ENCODE assay signal across 12 cellular contexts in genomic region chr13:26476744-26477129, GRCh38.
DNase-seq lines count a peak whose midpoint lies in the region; ATAC-seq and TF ChIP-seq lines count a peak whose summit lies in the region.
"Had no signal": no experiment of that assay in that cellular context is flagged by ENCODE, and none has a peak within 500 bp of the region (broad histone marks: within the 10 kb centered on the region; RNA-seq: fewer than 3 reads in every experiment).

No MANE protein-coding gene starts in this region.

- WGBS in endodermal cell (ENCODE audit: insufficient coverage in 1 of 2, insufficient read length in 1 of 2), 2 experiments, result 55 to 60% methylated on average over 2 of the region's 3 CpGs

- peaks cover 11% of the 10 kb centered on the region for H3K4me1 Mint-ChIP-seq in activated naive CD8-positive, alpha-beta T cell (ENCODE audit: low read depth)
- H3K4me1 Mint-ChIP-seq in activated naive CD8-positive, alpha-beta T cell treated with anti-CD3 and anti-CD28 coated beads for 36 hours, result peaks cover 3% of the 10 kb centered on the region
- H3K4me1 Mint-ChIP-seq in endodermal cell, result peaks cover 8% of the 10 kb centered on the region
- H3K4me1 Mint-ChIP-seq: central memory CD8-positive, alpha-beta T cell had no signal

- H3K4me3 Mint-ChIP-seq in activated naive CD8-positive, alpha-beta T cell, result peak overlapping the region; percentile 63
- no peak overlapping the region for H3K4me3 Mint-ChIP-seq in activated naive CD8-positive, alpha-beta T cell treated with anti-CD3 and anti-CD28 coated beads for 36 hours
- peak overlapping the region; percentile 53 for H3K4me3 Mint-ChIP-seq in endodermal cell
- H3K4me3 Mint-ChIP-seq: central memory CD8-positive, alpha-beta T cell had no signal

- no peak for DNase-seq in activated naive CD8-positive, alpha-beta T cell treated with anti-CD3 and anti-CD28 coated beads for 36 hours
- DNase-seq in endodermal cell, result no peak
- no peak for DNase-seq in tibial artery
- DNase-seq in NCI-H2081 treated with DMSO at 0.1 percent for 48 hours (lab: John Stamatoyannopoulos, UW), result no peak
- DNase-seq in NCI-H1436 (lab: John Stamatoyannopoulos, UW), result no peak
- DNase-seq: GF-D8; NCI-H1694 treated with DMSO at 0.1 percent for 48 hours; stimulated activated naive CD4-positive, alpha-beta T cell had no signal

- H3K27me3 ChIP-seq in endodermal cell (ENCODE audit: control insufficient read depth, insufficient read depth, low read length, poor library complexity, severe bottlenecking), result no peaks in the 10 kb centered on the region
- H3K27me3 ChIP-seq in muscle layer of duodenum (ENCODE audit: low read depth, low read length), result no peaks in the 10 kb centered on the region
- no peaks in the 10 kb centered on the region for H3K27me3 ChIP-seq in tibial artery

- H3K9ac ChIP-seq in endodermal cell (ENCODE audit: extremely low read depth, low read length, poor library complexity, severe bottlenecking), result no peak overlapping the region

- ATAC-seq in HG03457 (IDR thresholded peaks at IDR 0.05; ENCODE audit: unreplicated experiment), result no peak

- no peaks in the 10 kb centered on the region for H3K9me3 Mint-ChIP-seq in activated naive CD8-positive, alpha-beta T cell (ENCODE audit: low read depth)
- H3K9me3 Mint-ChIP-seq in activated naive CD8-positive, alpha-beta T cell treated with anti-CD3 and anti-CD28 coated beads for 36 hours, result no peaks in the 10 kb centered on the region
- H3K9me3 Mint-ChIP-seq in endodermal cell, result no peaks in the 10 kb centered on the region
- H3K9me3 Mint-ChIP-seq: central memory CD8-positive, alpha-beta T cell had no signal

- H3K36me3 ChIP-seq in endodermal cell (ENCODE audit: control insufficient read depth, insufficient read depth, low read length) (no peaks in the 10 kb centered on the region), muscle layer of duodenum (ENCODE audit: control insufficient read depth in 1 of 2, insufficient read depth in 2 of 2, low read length in 2 of 2) (no peaks in the 10 kb centered on the region), tibial artery (no peaks in the 10 kb centered on the region)

- H3K9me3 ChIP-seq in endodermal cell (ENCODE audit: control insufficient read depth, low read length) (no peaks in the 10 kb centered on the region), muscle layer of duodenum (ENCODE audit: control insufficient read depth in 1 of 2, low read length in 2 of 2) (no peaks in the 10 kb centered on the region), tibial artery (no peaks in the 10 kb centered on the region)

- intact Hi-C loops in tibial artery (cut with DNase I; ENCODE audit: low total_unique reads), result no loop called here

- no peaks in the 10 kb centered on the region for H3K36me3 Mint-ChIP-seq in activated naive CD8-positive, alpha-beta T cell
- H3K36me3 Mint-ChIP-seq in activated naive CD8-positive, alpha-beta T cell treated with anti-CD3 and anti-CD28 coated beads for 36 hours, result no peaks in the 10 kb centered on the region
- no peaks in the 10 kb centered on the region for H3K36me3 Mint-ChIP-seq in endodermal cell (ENCODE audit: low read depth)

- peak overlapping the region; percentile 61 for H3K4me3 ChIP-seq in endodermal cell (ENCODE audit: low read length)
- peak overlapping the region; percentile 41 to 45 for H3K4me3 ChIP-seq in muscle layer of duodenum (ENCODE audit: low read depth in 1 of 2, low read length in 2 of 2)
- peak overlapping the region; percentile 40 to 52 for H3K4me3 ChIP-seq in tibial artery

- TF ChIP-seq CTCF in endodermal cell (conservative IDR thresholded peaks at IDR 0.05) (no peak), tibial artery (IDR thresholded peaks at IDR 0.05) (no peak)

- peak overlapping the region; percentile 28 for H3K27ac Mint-ChIP-seq in activated naive CD8-positive, alpha-beta T cell
- H3K27ac Mint-ChIP-seq in activated naive CD8-positive, alpha-beta T cell treated with anti-CD3 and anti-CD28 coated beads for 36 hours, result no peak overlapping the region
- peak overlapping the region; percentile 57 for H3K27ac Mint-ChIP-seq in endodermal cell

- H3K27ac ChIP-seq in endodermal cell (ENCODE audit: low read depth, low read length) (no peak overlapping the region), muscle layer of duodenum (ENCODE audit: low read length) (peak overlapping the region; percentile 72), tibial artery (peak overlapping the region; percentile 74 to 75)

- peaks cover 4% of the 10 kb centered on the region for H3K4me1 ChIP-seq in endodermal cell (ENCODE audit: control insufficient read depth, insufficient read depth, low read length)
- peaks cover 0 to 16% of the 10 kb centered on the region in 2 donors for H3K4me1 ChIP-seq in muscle layer of duodenum (ENCODE audit: control insufficient read depth in 1 of 2, insufficient read depth in 2 of 2, low read length in 2 of 2)
- peaks cover 0 to 10% (median 5%) of the 10 kb centered on the region in 4 donors for H3K4me1 ChIP-seq in tibial artery

- H3K27me3 Mint-ChIP-seq in activated naive CD8-positive, alpha-beta T cell, result no peaks in the 10 kb centered on the region
- H3K27me3 Mint-ChIP-seq in activated naive CD8-positive, alpha-beta T cell treated with anti-CD3 and anti-CD28 coated beads for 36 hours, result no peaks in the 10 kb centered on the region
- H3K27me3 Mint-ChIP-seq in endodermal cell (ENCODE audit: insufficient read depth), result no peaks in the 10 kb centered on the region
- H3K27me3 Mint-ChIP-seq: central memory CD8-positive, alpha-beta T cell had no signal
